ENCODE assay signal across 18 cellular contexts in the genomic region with DNA sequence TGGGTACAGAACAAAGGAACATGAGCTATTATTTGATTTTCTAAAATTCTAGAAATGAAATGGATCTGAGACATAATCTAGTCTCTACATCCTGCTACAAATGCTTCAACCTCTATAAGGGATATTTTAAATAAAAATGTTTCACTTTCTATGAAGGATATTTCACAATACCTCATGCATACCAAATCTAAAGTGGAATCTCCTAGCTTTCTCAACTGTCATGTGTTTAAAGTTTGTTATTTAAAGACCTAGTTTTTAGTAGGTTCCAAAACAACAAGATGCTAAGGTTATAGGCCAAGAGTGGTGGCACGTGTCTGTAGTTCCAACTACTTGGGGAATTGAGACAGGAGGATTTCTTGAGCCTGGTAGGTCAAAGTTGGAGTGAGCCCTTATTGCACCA. TPM values are rescaled to one million over a fixed set of nuclear protein-coding genes. Genes with fewer than 3 reads are reported as not detected.
DNase-seq lines count a peak whose midpoint lies in the region; ATAC-seq and TF ChIP-seq lines count a peak whose summit lies in the region.
"Had no signal": no experiment of that assay in that cellular context is flagged by ENCODE, and none has a peak within 500 bp of the region (broad histone marks: within the 10 kb centered on the region; RNA-seq: fewer than 3 reads in every experiment).

No MANE protein-coding gene starts in this region.

- peaks cover 15% of the 10 kb centered on the region for H3K36me3 Mint-ChIP-seq in activated naive CD4-positive, alpha-beta T cell treated with anti-CD3 and anti-CD28 coated beads, Interleukin-2, amount 50 U/mL, for 24 hours
- peaks cover 41% of the 10 kb centered on the region for H3K36me3 Mint-ChIP-seq in activated naive CD4-positive, alpha-beta T cell treated with anti-CD3 and anti-CD28 coated beads, Interleukin-2, amount 10 ng/mL, durations not matched to agents 7 days and 5 days
- H3K36me3 Mint-ChIP-seq in WTC11, result peaks cover 87% of the 10 kb centered on the region

- no peak overlapping the region for H3K27ac ChIP-seq in brain microvascular endothelial cell
- H3K27ac ChIP-seq: A549 had no signal

- no peaks in the 10 kb centered on the region for H3K27me3 Mint-ChIP-seq in activated naive CD4-positive, alpha-beta T cell treated with anti-CD3 and anti-CD28 coated beads, Interleukin-2, amount 50 U/mL, for 24 hours
- H3K27me3 Mint-ChIP-seq in activated naive CD4-positive, alpha-beta T cell treated with anti-CD3 and anti-CD28 coated beads, Interleukin-2, amount 10 ng/mL, durations not matched to agents 7 days and 5 days, result no peaks in the 10 kb centered on the region
- no peaks in the 10 kb centered on the region for H3K27me3 Mint-ChIP-seq in WTC11 (ENCODE audit: low read depth)

- DNase-seq in activated naive CD4-positive, alpha-beta T cell treated with anti-CD3 and anti-CD28 coated beads, Interleukin-2, amount 10 ng/mL, durations not matched to agents 7 days and 5 days, result no peak
- DNase-seq in WTC11 (ENCODE audit: low spot score) (no peak), fibroblast of gingiva (ENCODE audit: low read depth) (peak; percentile 52), brain microvascular endothelial cell (no peak), HK-2 (ENCODE audit: unreplicated experiment) (no peak)
- DNase-seq: DMS 273 treated with DMSO at 0.1 percent for 48 hours, GDM1, H7, Karpas-422, MG63, NCI-H187, NCI-H226, NCI-H526 treated with DMSO at 0.1 percent for 48 hours, Right ventricle myocardium superior had no signal

- no peaks in the 10 kb centered on the region for H3K27me3 ChIP-seq in brain microvascular endothelial cell (replicated peaks)
- H3K27me3 ChIP-seq: MG63 had no signal

- ATAC-seq in WTC11 (no peak), GM21526 (IDR thresholded peaks at IDR 0.05; ENCODE audit: low FRiP score, unreplicated experiment) (no peak)
- ATAC-seq: A549 had no signal

- H3K4me1 Mint-ChIP-seq in activated naive CD4-positive, alpha-beta T cell treated with anti-CD3 and anti-CD28 coated beads, Interleukin-2, amount 50 U/mL, for 24 hours, result no peaks in the 10 kb centered on the region
- no peaks in the 10 kb centered on the region for H3K4me1 Mint-ChIP-seq in activated naive CD4-positive, alpha-beta T cell treated with anti-CD3 and anti-CD28 coated beads, Interleukin-2, amount 10 ng/mL, durations not matched to agents 7 days and 5 days
- H3K4me1 Mint-ChIP-seq in WTC11, result no peaks in the 10 kb centered on the region

- in situ Hi-C loops in brain microvascular endothelial cell (cut with HindIII; ENCODE audit: low pct_ligation_motif_present, low sequenced_read_pairs), result no loop called here

- peaks cover 77% of the 10 kb centered on the region for H3K36me3 ChIP-seq in brain microvascular endothelial cell (replicated peaks)

- POLR2A ChIA-PET in WTC11 (lab: Charles Lee), result interaction anchor here (0.6 kb wide), 1 partner anchor 373 kb away, joined by 4 read pairs; no protein-coding TSS in a partner anchor

- H3K4me3 Mint-ChIP-seq in activated naive CD4-positive, alpha-beta T cell treated with anti-CD3 and anti-CD28 coated beads, Interleukin-2, amount 50 U/mL, for 24 hours, result no peak overlapping the region
- no peak overlapping the region for H3K4me3 Mint-ChIP-seq in activated naive CD4-positive, alpha-beta T cell treated with anti-CD3 and anti-CD28 coated beads, Interleukin-2, amount 10 ng/mL, durations not matched to agents 7 days and 5 days
- H3K4me3 Mint-ChIP-seq in WTC11, result no peak overlapping the region
- H3K4me3 Mint-ChIP-seq: CD14-positive monocyte had no signal

- no peaks in the 10 kb centered on the region for H3K9me3 Mint-ChIP-seq in activated naive CD4-positive, alpha-beta T cell treated with anti-CD3 and anti-CD28 coated beads, Interleukin-2, amount 50 U/mL, for 24 hours
- H3K9me3 Mint-ChIP-seq in activated naive CD4-positive, alpha-beta T cell treated with anti-CD3 and anti-CD28 coated beads, Interleukin-2, amount 10 ng/mL, durations not matched to agents 7 days and 5 days, result no peaks in the 10 kb centered on the region
- H3K9me3 Mint-ChIP-seq in WTC11, result no peaks in the 10 kb centered on the region

- peak overlapping the region; percentile 41 for H3K27ac Mint-ChIP-seq in activated naive CD4-positive, alpha-beta T cell treated with anti-CD3 and anti-CD28 coated beads, Interleukin-2, amount 50 U/mL, for 24 hours
- no peak overlapping the region for H3K27ac Mint-ChIP-seq in activated naive CD4-positive, alpha-beta T cell treated with anti-CD3 and anti-CD28 coated beads, Interleukin-2, amount 10 ng/mL, durations not matched to agents 7 days and 5 days
- H3K27ac Mint-ChIP-seq in WTC11, result peak overlapping the region; percentile 45; the same call in 1 of the 2 replicates

- CTCF ChIA-PET in activated naive CD4-positive, alpha-beta T cell treated with anti-CD3 and anti-CD28 coated beads, Interleukin-2, amount 10 ng/mL, durations not matched to agents 7 days and 5 days (lab: Charles Lee), result interaction anchor here (0.7 kb wide), 1 partner anchor 11 kb away, joined by 3 read pairs; no protein-coding TSS in a partner anchor
- CTCF ChIA-PET in WTC11 (lab: Charles Lee), result no interaction called here

- TF ChIP-seq CTCF in WTC11 (IDR thresholded peaks at IDR 0.05) (no peak), brain microvascular endothelial cell (IDR thresholded peaks at IDR 0.05; ENCODE audit: low read depth, low read length, missing control alignments) (no peak)

- H3K4me3 ChIP-seq in brain microvascular endothelial cell (ENCODE audit: low read depth, low read length), result no peak overlapping the region
- H3K4me3 ChIP-seq: A549, MG63 had no signal

TF ChIP-seq in WTC11, 78 proteins besides CTCF, POLR2A, EP300 and RAD21 (continues in another document):
- TF ChIP-seq ZNF416 (CRISPR knock-in tag; IDR thresholded peaks at IDR 0.05) (no peak), HMGA2 (CRISPR knock-in tag; IDR thresholded peaks at IDR 0.05) (no peak), EMX1 (CRISPR knock-in tag; IDR thresholded peaks at IDR 0.05) (no peak), OVOL2 (CRISPR knock-in tag; IDR thresholded peaks at IDR 0.05; ENCODE audit: borderline replicate concordance) (no peak), ZNF423 (CRISPR knock-in tag; IDR thresholded peaks at IDR 0.05) (no peak), NFYB (CRISPR knock-in tag; conservative IDR thresholded peaks at IDR 0.05; ENCODE audit: low read depth) (no peak), ESRRA (CRISPR knock-in tag; IDR thresholded peaks at IDR 0.05; ENCODE audit: borderline replicate concordance) (no peak), SOX15 (CRISPR knock-in tag; IDR thresholded peaks at IDR 0.05) (no peak), NFATC4 (CRISPR knock-in tag; IDR thresholded peaks at IDR 0.05) (no peak), SMAD3 (CRISPR knock-in tag; IDR thresholded peaks at IDR 0.05; ENCODE audit: borderline replicate concordance) (no peak)
- TF ChIP-seq, protein P1, sequence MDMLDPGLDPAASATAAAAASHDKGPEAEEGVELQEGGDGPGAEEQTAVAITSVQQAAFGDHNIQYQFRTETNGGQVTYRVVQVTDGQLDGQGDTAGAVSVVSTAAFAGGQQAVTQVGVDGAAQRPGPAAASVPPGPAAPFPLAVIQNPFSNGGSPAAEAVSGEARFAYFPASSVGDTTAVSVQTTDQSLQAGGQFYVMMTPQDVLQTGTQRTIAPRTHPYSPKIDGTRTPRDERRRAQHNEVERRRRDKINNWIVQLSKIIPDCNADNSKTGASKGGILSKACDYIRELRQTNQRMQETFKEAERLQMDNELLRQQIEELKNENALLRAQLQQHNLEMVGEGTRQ (CRISPR knock-in tag; IDR thresholded peaks at IDR 0.05), result no peak
- TF ChIP-seq, protein P2, sequence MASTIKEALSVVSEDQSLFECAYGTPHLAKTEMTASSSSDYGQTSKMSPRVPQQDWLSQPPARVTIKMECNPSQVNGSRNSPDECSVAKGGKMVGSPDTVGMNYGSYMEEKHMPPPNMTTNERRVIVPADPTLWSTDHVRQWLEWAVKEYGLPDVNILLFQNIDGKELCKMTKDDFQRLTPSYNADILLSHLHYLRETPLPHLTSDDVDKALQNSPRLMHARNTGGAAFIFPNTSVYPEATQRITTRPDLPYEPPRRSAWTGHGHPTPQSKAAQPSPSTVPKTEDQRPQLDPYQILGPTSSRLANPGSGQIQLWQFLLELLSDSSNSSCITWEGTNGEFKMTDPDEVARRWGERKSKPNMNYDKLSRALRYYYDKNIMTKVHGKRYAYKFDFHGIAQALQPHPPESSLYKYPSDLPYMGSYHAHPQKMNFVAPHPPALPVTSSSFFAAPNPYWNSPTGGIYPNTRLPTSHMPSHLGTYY (CRISPR knock-in tag; IDR thresholded peaks at IDR 0.05), result no peak
- TF ChIP-seq, protein P3, sequence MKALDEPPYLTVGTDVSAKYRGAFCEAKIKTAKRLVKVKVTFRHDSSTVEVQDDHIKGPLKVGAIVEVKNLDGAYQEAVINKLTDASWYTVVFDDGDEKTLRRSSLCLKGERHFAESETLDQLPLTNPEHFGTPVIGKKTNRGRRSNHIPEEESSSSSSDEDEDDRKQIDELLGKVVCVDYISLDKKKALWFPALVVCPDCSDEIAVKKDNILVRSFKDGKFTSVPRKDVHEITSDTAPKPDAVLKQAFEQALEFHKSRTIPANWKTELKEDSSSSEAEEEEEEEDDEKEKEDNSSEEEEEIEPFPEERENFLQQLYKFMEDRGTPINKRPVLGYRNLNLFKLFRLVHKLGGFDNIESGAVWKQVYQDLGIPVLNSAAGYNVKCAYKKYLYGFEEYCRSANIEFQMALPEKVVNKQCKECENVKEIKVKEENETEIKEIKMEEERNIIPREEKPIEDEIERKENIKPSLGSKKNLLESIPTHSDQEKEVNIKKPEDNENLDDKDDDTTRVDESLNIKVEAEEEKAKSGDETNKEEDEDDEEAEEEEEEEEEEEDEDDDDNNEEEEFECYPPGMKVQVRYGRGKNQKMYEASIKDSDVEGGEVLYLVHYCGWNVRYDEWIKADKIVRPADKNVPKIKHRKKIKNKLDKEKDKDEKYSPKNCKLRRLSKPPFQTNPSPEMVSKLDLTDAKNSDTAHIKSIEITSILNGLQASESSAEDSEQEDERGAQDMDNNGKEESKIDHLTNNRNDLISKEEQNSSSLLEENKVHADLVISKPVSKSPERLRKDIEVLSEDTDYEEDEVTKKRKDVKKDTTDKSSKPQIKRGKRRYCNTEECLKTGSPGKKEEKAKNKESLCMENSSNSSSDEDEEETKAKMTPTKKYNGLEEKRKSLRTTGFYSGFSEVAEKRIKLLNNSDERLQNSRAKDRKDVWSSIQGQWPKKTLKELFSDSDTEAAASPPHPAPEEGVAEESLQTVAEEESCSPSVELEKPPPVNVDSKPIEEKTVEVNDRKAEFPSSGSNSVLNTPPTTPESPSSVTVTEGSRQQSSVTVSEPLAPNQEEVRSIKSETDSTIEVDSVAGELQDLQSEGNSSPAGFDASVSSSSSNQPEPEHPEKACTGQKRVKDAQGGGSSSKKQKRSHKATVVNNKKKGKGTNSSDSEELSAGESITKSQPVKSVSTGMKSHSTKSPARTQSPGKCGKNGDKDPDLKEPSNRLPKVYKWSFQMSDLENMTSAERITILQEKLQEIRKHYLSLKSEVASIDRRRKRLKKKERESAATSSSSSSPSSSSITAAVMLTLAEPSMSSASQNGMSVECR (CRISPR knock-in tag; IDR thresholded peaks at IDR 0.05; ENCODE audit: borderline replicate concordance), result no peak

RNA-seq across cellular contexts. Expression of a gene that starts 47.6 kb away (rescaled TPM):
- total RNA-seq in WTC11 (2021), result 222 to 226 TPM (median 225 TPM) in 3 replicates

RNA-seq across cellular contexts. Expression of a gene that starts 50.2 kb away (rescaled TPM):
- 11.2 to 13.2 TPM (median 11.7 TPM) in 3 replicates for total RNA-seq in WTC11 (2021)

RNA-seq across cellular contexts. Expression of a gene that starts 50.3 kb away (rescaled TPM):
- 9.5 to 12.1 TPM (median 9.6 TPM) in 3 replicates for total RNA-seq in WTC11 (2021)
- total RNA-seq: Right ventricle myocardium superior had no signal
